Comparison of ENCODE assay signal across 1 cellular context in genomic region chr12:50053583-50053982, GRCh38.
TF ChIP-seq lines count a peak whose summit lies in the region.

No MANE protein-coding gene starts in this region.

TF ChIP-seq in GM12878, 131 proteins besides CTCF, POLR2A, EP300 and RAD21:
- TF ChIP-seq SMARCA5 (IDR thresholded peaks at IDR 0.05) (no peak), ZNF622 (IDR thresholded peaks at IDR 0.05) (no peak), SPI1 (IDR thresholded peaks at IDR 0.05; ENCODE audit: borderline replicate concordance, insufficient read depth, low read depth, low read length) (0 out of 2 replicates have a peak, but pooled peaks have one; percentile 26), CHD2 (IDR thresholded peaks at IDR 0.05; ENCODE audit: borderline replicate concordance, low read depth, low read length) (no peak), SMAD1 (IDR thresholded peaks at IDR 0.05; ENCODE audit: low read depth, partially characterized antibody) (no peak), JUNB (IDR thresholded peaks at IDR 0.05) (no peak)
TF ChIP-seq in GM12878: peak in this region for 1.
